In the genomic region with DNA sequence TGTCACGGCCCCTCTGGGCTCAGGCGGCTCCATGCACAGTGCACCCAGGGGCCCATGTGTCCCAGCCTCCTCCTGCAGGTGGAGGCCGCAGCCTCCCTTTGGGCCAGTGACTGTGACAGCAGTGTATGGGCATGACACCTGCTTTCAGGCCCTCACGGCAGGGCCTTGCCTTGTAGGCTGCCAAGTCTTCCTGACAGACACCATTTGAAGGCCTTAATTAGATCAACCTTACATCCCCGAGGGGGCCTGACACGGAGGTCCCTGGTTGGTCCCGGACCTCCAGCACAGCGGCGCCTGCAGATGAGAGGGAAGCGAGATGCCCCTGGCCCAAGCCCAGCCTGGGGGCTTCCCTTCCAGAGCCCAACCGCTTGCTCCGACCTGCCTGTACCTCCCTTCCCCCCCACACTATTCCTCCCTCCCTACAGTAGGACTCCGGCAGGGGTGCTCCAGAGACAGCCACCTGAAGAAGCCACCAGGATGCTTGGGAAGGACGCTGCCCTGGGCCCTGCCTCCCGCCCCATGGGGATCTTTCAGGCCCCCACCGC, we compare ENCODE assay signal across 14 cellular contexts.
"Had no signal": no experiment of that assay in that cellular context is flagged by ENCODE, and none has a peak within 500 bp of the region (broad histone marks: within the 10 kb centered on the region; RNA-seq: fewer than 3 reads in every experiment).

No MANE protein-coding gene starts in this region.

- DNase-seq: activated CD4-positive, alpha-beta memory T cell treated with anti-CD3 and anti-CD28 coated beads for 36 hours; activated CD4-positive, CD25-positive, alpha-beta regulatory T cell treated with anti-CD3 and anti-CD28 coated beads, Interleukin-2, amount 50 U/mL, for 72 hours; activated gamma-delta T cell treated with Interleukin-2 at 50 U/mL for 16 hours; activated naive CD8-positive, alpha-beta T cell treated with anti-CD3 and anti-CD28 coated beads for 36 hours; activated T-cell treated with anti-CD3 and anti-CD28 coated beads, Interleukin-2, amount 50 U/mL, for 4 hours; anterior cingulate cortex; left lung; mesenchymal stem cell; occipital lobe; stimulated activated CD4-positive, alpha-beta T cell treated with anti-CD3 and anti-CD28 coated beads, Interleukin-2, amount 100 ng/mL, for 48 hours; stimulated activated CD8-positive, alpha-beta memory T cell treated with anti-CD3 and anti-CD28 coated beads, Interleukin-4, amount 100 ng/mL, for 48 hours; stimulated activated naive CD8-positive, alpha-beta T cell treated with anti-CD3 and anti-CD28 coated beads, Interleukin-15, Interleukin-2, amounts not matched to agents 100 U/mL and 50 U/mL, for 24 hours had no signal

- H3K9me3 Mint-ChIP-seq: activated CD4-positive, alpha-beta memory T cell treated with anti-CD3 and anti-CD28 coated beads for 36 hours; activated naive CD8-positive, alpha-beta T cell treated with anti-CD3 and anti-CD28 coated beads for 36 hours; activated T-cell treated with anti-CD3 and anti-CD28 coated beads, Interleukin-2, amount 50 U/mL, for 4 hours; natural killer cell treated with Interleukin-12 subunit alpha and Interleukin-12 subunit beta and Interleukin-15 and Interleukin-18, amount 100 ng/mL, for 72 hours had no signal

- ATAC-seq: activated T-cell treated with anti-CD3 and anti-CD28 coated beads, Interleukin-2, amount 50 U/mL, for 4 hours; natural killer cell treated with Interleukin-12 subunit alpha and Interleukin-12 subunit beta and Interleukin-15 and Interleukin-18, amount 100 ng/mL, for 72 hours; stimulated activated naive CD8-positive, alpha-beta T cell treated with anti-CD3 and anti-CD28 coated beads, Interleukin-15, Interleukin-2, amounts not matched to agents 100 U/mL and 50 U/mL, for 24 hours had no signal

- H3K4me3 Mint-ChIP-seq: activated CD4-positive, alpha-beta memory T cell treated with anti-CD3 and anti-CD28 coated beads for 36 hours; activated naive CD8-positive, alpha-beta T cell treated with anti-CD3 and anti-CD28 coated beads for 36 hours; activated T-cell treated with anti-CD3 and anti-CD28 coated beads, Interleukin-2, amount 50 U/mL, for 4 hours; natural killer cell treated with Interleukin-12 subunit alpha and Interleukin-12 subunit beta and Interleukin-15 and Interleukin-18, amount 100 ng/mL, for 72 hours had no signal

- H3K9me3 ChIP-seq: left lung had no signal

- H3K36me3 Mint-ChIP-seq: activated CD4-positive, alpha-beta memory T cell treated with anti-CD3 and anti-CD28 coated beads for 36 hours; activated naive CD8-positive, alpha-beta T cell treated with anti-CD3 and anti-CD28 coated beads for 36 hours; natural killer cell treated with Interleukin-12 subunit alpha and Interleukin-12 subunit beta and Interleukin-15 and Interleukin-18, amount 100 ng/mL, for 72 hours had no signal

- H3K27ac Mint-ChIP-seq: activated CD4-positive, alpha-beta memory T cell treated with anti-CD3 and anti-CD28 coated beads for 36 hours; activated naive CD8-positive, alpha-beta T cell treated with anti-CD3 and anti-CD28 coated beads for 36 hours; natural killer cell treated with Interleukin-12 subunit alpha and Interleukin-12 subunit beta and Interleukin-15 and Interleukin-18, amount 100 ng/mL, for 72 hours had no signal

- H3K27me3 ChIP-seq: foreskin keratinocyte, left lung had no signal

- H3K27ac ChIP-seq: foreskin keratinocyte, left lung had no signal

- H3K27me3 Mint-ChIP-seq: activated CD4-positive, alpha-beta memory T cell treated with anti-CD3 and anti-CD28 coated beads for 36 hours; activated naive CD8-positive, alpha-beta T cell treated with anti-CD3 and anti-CD28 coated beads for 36 hours; natural killer cell treated with Interleukin-12 subunit alpha and Interleukin-12 subunit beta and Interleukin-15 and Interleukin-18, amount 100 ng/mL, for 72 hours had no signal

- H3K4me3 ChIP-seq: left lung had no signal
